ENCODE assay signal across 17 cellular contexts in the genomic region with DNA sequence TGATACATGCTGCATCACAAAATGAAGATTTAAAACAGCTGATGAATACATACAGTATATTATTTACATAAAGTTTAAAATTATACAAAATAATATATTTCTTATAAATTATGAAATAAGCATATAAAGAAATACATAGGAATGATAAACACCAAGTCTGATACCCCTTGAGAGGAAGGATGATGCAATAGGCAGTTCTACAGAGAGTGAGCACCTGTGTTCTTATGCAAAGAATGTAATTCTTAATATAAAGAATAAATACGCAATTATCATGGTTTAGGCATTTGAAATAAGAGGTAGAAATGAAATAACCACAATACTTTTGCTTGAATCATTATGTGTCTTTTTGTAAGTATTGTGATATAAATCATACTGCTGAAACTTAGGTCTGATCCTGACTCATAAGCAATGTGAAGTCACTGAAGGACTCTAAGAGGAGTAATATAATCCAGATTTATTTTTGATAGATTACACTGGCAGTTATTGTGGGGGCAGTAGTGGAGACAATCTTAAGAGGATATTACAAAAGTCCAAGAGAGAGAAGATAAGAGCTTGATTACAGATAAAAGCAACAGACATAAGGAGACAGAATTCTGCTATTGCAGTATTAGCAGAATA. TPM values are rescaled to one million over a fixed set of nuclear protein-coding genes. Genes with fewer than 3 reads are reported as not detected.
A peak's percentile ranks its signal among the peaks of the same experiment; 100 is the strongest.
DNase-seq lines count a peak whose midpoint lies in the region; ATAC-seq lines count a peak whose summit lies in the region.
"Had no signal": no experiment of that assay in that cellular context is flagged by ENCODE, and none has a peak within 500 bp of the region (broad histone marks: within the 10 kb centered on the region; RNA-seq: fewer than 3 reads in every experiment).

No MANE protein-coding gene starts in this region.

- peak; percentile 27 for DNase-seq in EH (ENCODE audit: low read depth)
- peak; percentile 25 for DNase-seq in LHCN-M2 (ENCODE audit: low read depth)
- no peak for DNase-seq in caudate nucleus (lab: John Stamatoyannopoulos, UW)
- peak; percentile 15 for DNase-seq in non-pigmented ciliary epithelial cell (ENCODE audit: low read depth)
- no peak for DNase-seq in islet precursor cell
- no peak for DNase-seq in effector memory CD4-positive, alpha-beta T cell
- DNase-seq in activated T-cell treated with anti-CD3 and anti-CD28 coated beads for 4 hours = no peak
- DNase-seq: aorta; effector memory CD8-positive, alpha-beta T cell; NCI-H187; NCI-H526; sigmoid colon had no signal

- ATAC-seq in HG02840 (IDR thresholded peaks at IDR 0.05; ENCODE audit: low FRiP score, unreplicated experiment) = no peak
- ATAC-seq: activated T-helper 17 cell treated with anti-CD3 and anti-CD28 coated beads, Interleukin-2, amount 50 U/mL, for 72 hours; effector memory CD8-positive, alpha-beta T cell had no signal

- no peaks in the 10 kb centered on the region for H3K4me1 ChIP-seq in effector memory CD4-positive, alpha-beta T cell (ENCODE audit: control insufficient read depth, insufficient read depth, low read length, poor library complexity, severe bottlenecking)

- H3K9me3 ChIP-seq in effector memory CD4-positive, alpha-beta T cell (ENCODE audit: control insufficient read depth, low read length) = no peaks in the 10 kb centered on the region
- H3K9me3 ChIP-seq: BLaER1 treated with 17β-estradiol and CSF1 and Interleukin-3, amounts not matched to agents 10 nM and 100 nM; HAP-1; neutrophil; sigmoid colon had no signal

- H3K27me3 ChIP-seq in effector memory CD4-positive, alpha-beta T cell (replicated peaks; ENCODE audit: control insufficient read depth, insufficient read depth, low read length, poor library complexity, severe bottlenecking) = no peaks in the 10 kb centered on the region
- H3K27me3 ChIP-seq: BLaER1 treated with 17β-estradiol and CSF1 and Interleukin-3, amounts not matched to agents 10 nM and 100 nM; neutrophil; sigmoid colon had no signal

- no peaks in the 10 kb centered on the region for H3K36me3 ChIP-seq in effector memory CD4-positive, alpha-beta T cell (ENCODE audit: control insufficient read depth, insufficient read depth, low read length)
- H3K36me3 ChIP-seq: BLaER1 treated with 17β-estradiol and CSF1 and Interleukin-3, amounts not matched to agents 10 nM and 100 nM; HAP-1; neutrophil; sigmoid colon had no signal

- H3K4me3 ChIP-seq in effector memory CD4-positive, alpha-beta T cell (ENCODE audit: insufficient read depth, low read depth, low read length, poor library complexity, severe bottlenecking) = no peak overlapping the region
- H3K4me3 ChIP-seq: BLaER1 treated with 17β-estradiol and CSF1 and Interleukin-3, amounts not matched to agents 10 nM and 100 nM; HAP-1; sigmoid colon had no signal

- peak overlapping the region; percentile 45 for H3K27ac ChIP-seq in caudate nucleus (ENCODE audit: low read depth, low read length)
- H3K27ac ChIP-seq in effector memory CD4-positive, alpha-beta T cell (ENCODE audit: insufficient read depth, low read length, poor library complexity, severe bottlenecking) = no peak overlapping the region
- H3K27ac ChIP-seq: BLaER1 treated with 17β-estradiol and CSF1 and Interleukin-3, amounts not matched to agents 10 nM and 100 nM; neutrophil; sigmoid colon had no signal

RNA-seq across cellular contexts. Expression of a gene that starts 39.0 kb away (rescaled TPM):
- 21.3 and 28.2 TPM in 2 replicates for total RNA-seq in LHCN-M2 (2014; rRNA removed)
- 7.0 TPM for polyA plus RNA-seq in LHCN-M2 (2012)

Comparison
In these comparisons a context has a peak if more than half of its experiments do, and no peak if none do; other contexts are left out.
1. DNase-seq: peak in EH (single experiment), LHCN-M2 (single experiment) and non-pigmented ciliary epithelial cell (single experiment); none in caudate nucleus (0 of 61), islet precursor cell (single experiment), effector memory CD4-positive, alpha-beta T cell (0 of 3) and activated T-cell treated with anti-CD3 and anti-CD28 coated beads for 4 hours (single experiment).